1 cellular context compared by ENCODE assay signal in genomic region chr4:139177049-139177887, GRCh38.
TF ChIP-seq lines count a peak whose summit lies in the region.

TSS of gene ELF2 (minus strand) at chr4:139177218. CDS start at chr4:139137701, 39,517 bp downstream.

TF ChIP-seq in H1, 55 proteins besides CTCF, POLR2A, EP300 and RAD21:
- TF ChIP-seq SIN3A (conservative IDR thresholded peaks at IDR 0.05 in 1 of 2, IDR thresholded peaks at IDR 0.05 in 1 of 2; ENCODE audit: low read depth in 1 of 2, low read length in 2 of 2) (peak; percentile 67 to 75; a peak in 2 of 4 replicates), RBBP5 (IDR thresholded peaks at IDR 0.05; ENCODE audit: borderline replicate concordance, low read depth, low read length) (0 out of 2 replicates have a peak, but pooled peaks have one; percentile 26), CBX8 (IDR thresholded peaks at IDR 0.05; ENCODE audit: borderline replicate concordance, low read depth, low read length) (no peak), KDM4A (IDR thresholded peaks at IDR 0.05; ENCODE audit: low read depth, low read length, severe bottlenecking) (peak; percentile 22), HDAC2 (IDR thresholded peaks at IDR 0.05; ENCODE audit: borderline replicate concordance in 1 of 2, low read depth in 2 of 2, low read length in 2 of 2) (peak in 1 of 2 experiments; percentile 24; a peak in 1 of 4 replicates), TBP (IDR thresholded peaks at IDR 0.05; ENCODE audit: low read depth, low read length) (no peak), PHF8 (conservative IDR thresholded peaks at IDR 0.05; ENCODE audit: low read depth, low read length) (peak; percentile 53)
